1 cellular context compared by ENCODE assay signal in genomic region chr9:114850871-114851270, GRCh38.
TF ChIP-seq lines count a peak whose summit lies in the region.

No MANE protein-coding gene starts in this region.

TF ChIP-seq in IMR-90, 13 proteins besides CTCF, POLR2A, EP300 and RAD21 (continued from another document):
- no peak for TF ChIP-seq MAFK (IDR thresholded peaks at IDR 0.05; ENCODE audit: low read depth, low read length)
- no peak for TF ChIP-seq NFE2L2 (IDR thresholded peaks at IDR 0.05; ENCODE audit: low read depth, low read length)
- no peak for TF ChIP-seq USF2 (IDR thresholded peaks at IDR 0.05; ENCODE audit: low read depth, low read length)
- TF ChIP-seq FOS (IDR thresholded peaks at IDR 0.05; ENCODE audit: low read depth, low read length): no peak
- no peak for TF ChIP-seq BHLHE40 (IDR thresholded peaks at IDR 0.05; ENCODE audit: low read depth, low read length)
- no peak for TF ChIP-seq SMC3 (IDR thresholded peaks at IDR 0.05; ENCODE audit: low read depth, low read length)
TF ChIP-seq in IMR-90: peak in this region for 0.
